ENCODE assay signal across 12 cellular contexts in genomic region chr9:76216161-76216649, GRCh38.
A peak's percentile ranks its signal among the peaks of the same experiment; 100 is the strongest.
DNase-seq lines count a peak whose midpoint lies in the region; ATAC-seq and TF ChIP-seq lines count a peak whose summit lies in the region.
"Had no signal": no experiment of that assay in that cellular context is flagged by ENCODE, and none has a peak within 500 bp of the region (broad histone marks: within the 10 kb centered on the region; RNA-seq: fewer than 3 reads in every experiment).

No MANE protein-coding gene starts in this region.

- H3K36me3 ChIP-seq in stomach: no peaks in the 10 kb centered on the region
- H3K36me3 ChIP-seq: thyroid gland had no signal

- no peak overlapping the region for H3K4me3 ChIP-seq in foreskin fibroblast (ENCODE audit: low read depth in 1 of 2, low read length in 2 of 2)
- no peak overlapping the region for H3K4me3 ChIP-seq in stomach
- H3K4me3 ChIP-seq: thyroid gland had no signal

- no peaks in the 10 kb centered on the region for H3K27me3 ChIP-seq in stomach
- H3K27me3 ChIP-seq: thyroid gland had no signal

- TF ChIP-seq CTCF in foreskin fibroblast (IDR thresholded peaks at IDR 0.05; ENCODE audit: low read depth, low read length) (no peak), stomach (IDR thresholded peaks at IDR 0.05) (no peak)

- H3K27ac ChIP-seq in stomach: peak overlapping the region in 3 of 5 donors; percentile 37 to 44 (median 41)
- H3K27ac ChIP-seq: 22Rv1, thyroid gland had no signal

- 89 to 96% (median 92%) methylated on average over 2 of the region's 2 CpGs for WGBS in stomach, 5 donors

- intact Hi-C loops in stomach (cut with DNase I; ENCODE audit: low total_unique reads): no loop called here

- H3K9me3 ChIP-seq in stomach: no peaks in the 10 kb centered on the region
- H3K9me3 ChIP-seq: thyroid gland had no signal

- TF ChIP-seq EP300 in stomach (IDR thresholded peaks at IDR 0.05): no peak

- TF ChIP-seq POLR2A in stomach (IDR thresholded peaks at IDR 0.05): no peak

- ATAC-seq in SK-N-SH treated with all-trans-retinoic acid at 6 μM for 48 hours: peak; percentile 56; the same call in 2 of the 3 replicates
- no peak for ATAC-seq in GM21447 (IDR thresholded peaks at IDR 0.05; ENCODE audit: unreplicated experiment)
- no peak for ATAC-seq in HG02610 (IDR thresholded peaks at IDR 0.05; ENCODE audit: unreplicated experiment)

- DNase-seq in DMS53 (lab: John Stamatoyannopoulos, UW) (peak; percentile 35), DMS53 treated with DMSO at 0.1 percent for 48 hours (lab: John Stamatoyannopoulos, UW; ENCODE audit: unreplicated experiment) (no peak), foreskin fibroblast (peak; percentile 91 to 93), stomach (no peak), DMS79 treated with DMSO at 0.1 percent for 48 hours (lab: John Stamatoyannopoulos, UW) (no peak)
- DNase-seq: activated T-cell treated with anti-CD3 and anti-CD28 coated beads for 4 hours, NCI-H2107, thyroid gland had no signal

- H3K4me1 ChIP-seq in stomach: peaks cover 0 to 2% (median 0%) of the 10 kb centered on the region in 4 donors
- H3K4me1 ChIP-seq: thyroid gland had no signal

TF ChIP-seq in SK-N-SH treated with all-trans-retinoic acid at 6 μM for 48 hours, 23 proteins besides CTCF, POLR2A, EP300 and RAD21:
- TF ChIP-seq, protein P1, sequence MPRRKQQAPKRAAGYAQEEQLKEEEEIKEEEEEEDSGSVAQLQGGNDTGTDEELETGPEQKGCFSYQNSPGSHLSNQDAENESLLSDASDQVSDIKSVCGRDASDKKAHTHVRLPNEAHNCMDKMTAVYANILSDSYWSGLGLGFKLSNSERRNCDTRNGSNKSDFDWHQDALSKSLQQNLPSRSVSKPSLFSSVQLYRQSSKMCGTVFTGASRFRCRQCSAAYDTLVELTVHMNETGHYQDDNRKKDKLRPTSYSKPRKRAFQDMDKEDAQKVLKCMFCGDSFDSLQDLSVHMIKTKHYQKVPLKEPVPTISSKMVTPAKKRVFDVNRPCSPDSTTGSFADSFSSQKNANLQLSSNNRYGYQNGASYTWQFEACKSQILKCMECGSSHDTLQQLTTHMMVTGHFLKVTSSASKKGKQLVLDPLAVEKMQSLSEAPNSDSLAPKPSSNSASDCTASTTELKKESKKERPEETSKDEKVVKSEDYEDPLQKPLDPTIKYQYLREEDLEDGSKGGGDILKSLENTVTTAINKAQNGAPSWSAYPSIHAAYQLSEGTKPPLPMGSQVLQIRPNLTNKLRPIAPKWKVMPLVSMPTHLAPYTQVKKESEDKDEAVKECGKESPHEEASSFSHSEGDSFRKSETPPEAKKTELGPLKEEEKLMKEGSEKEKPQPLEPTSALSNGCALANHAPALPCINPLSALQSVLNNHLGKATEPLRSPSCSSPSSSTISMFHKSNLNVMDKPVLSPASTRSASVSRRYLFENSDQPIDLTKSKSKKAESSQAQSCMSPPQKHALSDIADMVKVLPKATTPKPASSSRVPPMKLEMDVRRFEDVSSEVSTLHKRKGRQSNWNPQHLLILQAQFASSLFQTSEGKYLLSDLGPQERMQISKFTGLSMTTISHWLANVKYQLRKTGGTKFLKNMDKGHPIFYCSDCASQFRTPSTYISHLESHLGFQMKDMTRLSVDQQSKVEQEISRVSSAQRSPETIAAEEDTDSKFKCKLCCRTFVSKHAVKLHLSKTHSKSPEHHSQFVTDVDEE (CRISPR knock-in tag; IDR thresholded peaks at IDR 0.05): no peak
- TF ChIP-seq OSR1 (CRISPR knock-in tag; IDR thresholded peaks at IDR 0.05) (no peak), BACH2 (CRISPR knock-in tag; IDR thresholded peaks at IDR 0.05; ENCODE audit: borderline replicate concordance) (no peak), SNAI2 (CRISPR knock-in tag; IDR thresholded peaks at IDR 0.05) (no peak), ZNF8 (CRISPR knock-in tag; IDR thresholded peaks at IDR 0.05) (no peak), ZC3H10 (CRISPR knock-in tag; IDR thresholded peaks at IDR 0.05) (no peak), GLIS3 (CRISPR knock-in tag; IDR thresholded peaks at IDR 0.05) (no peak), PPARA (CRISPR knock-in tag; IDR thresholded peaks at IDR 0.05; ENCODE audit: borderline replicate concordance) (no peak), TCF4 (CRISPR knock-in tag; IDR thresholded peaks at IDR 0.05; ENCODE audit: borderline replicate concordance) (no peak), ISL1 (CRISPR knock-in tag; IDR thresholded peaks at IDR 0.05) (no peak), ZNF70 (CRISPR knock-in tag; IDR thresholded peaks at IDR 0.05) (no peak), ZNF565 (CRISPR knock-in tag; conservative IDR thresholded peaks at IDR 0.05; ENCODE audit: low read depth) (no peak), RARB (CRISPR knock-in tag; IDR thresholded peaks at IDR 0.05) (no peak), CSDC2 (CRISPR knock-in tag; IDR thresholded peaks at IDR 0.05) (no peak), PATZ1 (CRISPR knock-in tag; IDR thresholded peaks at IDR 0.05; ENCODE audit: borderline replicate concordance) (no peak), ARNTL (CRISPR knock-in tag; IDR thresholded peaks at IDR 0.05; ENCODE audit: borderline replicate concordance, low read depth) (no peak), ZFP3 (CRISPR knock-in tag; IDR thresholded peaks at IDR 0.05) (no peak)

Comparison
In these comparisons a context has a peak if more than half of its experiments do, and no peak if none do; other contexts are left out.
1. DNase-seq: peak in DMS53 (single experiment) and foreskin fibroblast (2 of 2); none in DMS53 treated with DMSO at 0.1 percent for 48 hours (single experiment), stomach (single experiment) and DMS79 treated with DMSO at 0.1 percent for 48 hours (single experiment).